In genomic region chr11:36241512-36241911, GRCh38 we compare ENCODE assay signal across 25 cellular contexts.
"Had no signal": no experiment of that assay in that cellular context is flagged by ENCODE, and none has a peak within 500 bp of the region (broad histone marks: within the 10 kb centered on the region; RNA-seq: fewer than 3 reads in every experiment).

No MANE protein-coding gene starts in this region.

- DNase-seq: activated CD4-positive, alpha-beta T cell treated with anti-CD3 and anti-CD28 coated beads for 1 hour; activated CD4-positive, alpha-beta T cell treated with anti-CD3 and anti-CD28 coated beads, Interleukin-2, amount 50 U/mL, for 1 hour; activated CD8-positive, alpha-beta T cell treated with anti-CD3 and anti-CD28 coated beads, Interleukin-2, amount 10 ng/mL, durations not matched to agents 7 days and 5 days; activated gamma-delta T cell; adrenal gland; colonic mucosa; endodermal cell; esophagus squamous epithelium; gastrocnemius medialis; hypothalamus; left ventricle myocardium superior; mammary epithelial cell; midbrain; natural killer cell; ovary; stimulated activated CD4-positive, alpha-beta T cell treated with anti-CD3 and anti-CD28 coated beads, Interleukin-4, amount 100 ng/mL, for 24 hours; stimulated activated naive CD4-positive, alpha-beta T cell treated with Interleukin-2 at 50 U/mL for 16 hours; T-helper 17 cell had no signal

- H3K4me3 ChIP-seq: adrenal gland, ascending aorta, colonic mucosa, esophagus squamous epithelium, gastrocnemius medialis, ovary, prostate gland, right atrium auricular region, thoracic aorta had no signal

- H3K4me3 Mint-ChIP-seq: activated CD8-positive, alpha-beta T cell treated with anti-CD3 and anti-CD28 coated beads, Interleukin-2, amount 10 ng/mL, durations not matched to agents 7 days and 5 days; activated naive CD8-positive, alpha-beta T cell; activated T-helper 1 cell treated with anti-CD3 and anti-CD28 coated beads, Interleukin-12 subunit alpha, Interleukin-12 subunit beta, Interleukin-2, Interleukin-4 antibody, amounts not matched to agents 30 ng/mL and 10 ng/mL and 1 ng/mL, durations not matched to agents 14 hours and 24 hours and 36 hours; endodermal cell; natural killer cell; T-helper 17 cell; type B pancreatic cell had no signal

- H3K4me1 Mint-ChIP-seq: natural killer cell, T-helper 17 cell had no signal

- H3K4me1 ChIP-seq: adrenal gland, ascending aorta, colonic mucosa, esophagus squamous epithelium, gastrocnemius medialis, prostate gland, right atrium auricular region had no signal

- H3K36me3 ChIP-seq: adrenal gland, ascending aorta, colonic mucosa, esophagus squamous epithelium, gastrocnemius medialis, ovary, prostate gland, right atrium auricular region, thoracic aorta had no signal

- H3K36me3 Mint-ChIP-seq: activated naive CD8-positive, alpha-beta T cell; natural killer cell had no signal

- H3K27me3 ChIP-seq: adrenal gland, ascending aorta, colonic mucosa, esophagus squamous epithelium, gastrocnemius medialis, ovary, right atrium auricular region had no signal

- H3K27me3 Mint-ChIP-seq: type B pancreatic cell had no signal

- H3K27ac Mint-ChIP-seq: activated CD8-positive, alpha-beta T cell treated with anti-CD3 and anti-CD28 coated beads, Interleukin-2, amount 10 ng/mL, durations not matched to agents 7 days and 5 days; activated naive CD8-positive, alpha-beta T cell; activated T-helper 1 cell treated with anti-CD3 and anti-CD28 coated beads, Interleukin-12 subunit alpha, Interleukin-12 subunit beta, Interleukin-2, Interleukin-4 antibody, amounts not matched to agents 30 ng/mL and 10 ng/mL and 1 ng/mL, durations not matched to agents 14 hours and 24 hours and 36 hours; endodermal cell; natural killer cell; T-helper 17 cell; type B pancreatic cell had no signal

- H3K9me3 Mint-ChIP-seq: activated T-helper 1 cell treated with anti-CD3 and anti-CD28 coated beads, Interleukin-12 subunit alpha, Interleukin-12 subunit beta, Interleukin-2, Interleukin-4 antibody, amounts not matched to agents 30 ng/mL and 10 ng/mL and 1 ng/mL, durations not matched to agents 14 hours and 24 hours and 36 hours; endodermal cell; natural killer cell had no signal

- H3K27ac ChIP-seq: adrenal gland, ascending aorta, colonic mucosa, esophagus squamous epithelium, gastrocnemius medialis, ovary, prostate gland, right atrium auricular region, thoracic aorta had no signal
